1 cellular context compared by ENCODE assay signal in the genomic region with DNA sequence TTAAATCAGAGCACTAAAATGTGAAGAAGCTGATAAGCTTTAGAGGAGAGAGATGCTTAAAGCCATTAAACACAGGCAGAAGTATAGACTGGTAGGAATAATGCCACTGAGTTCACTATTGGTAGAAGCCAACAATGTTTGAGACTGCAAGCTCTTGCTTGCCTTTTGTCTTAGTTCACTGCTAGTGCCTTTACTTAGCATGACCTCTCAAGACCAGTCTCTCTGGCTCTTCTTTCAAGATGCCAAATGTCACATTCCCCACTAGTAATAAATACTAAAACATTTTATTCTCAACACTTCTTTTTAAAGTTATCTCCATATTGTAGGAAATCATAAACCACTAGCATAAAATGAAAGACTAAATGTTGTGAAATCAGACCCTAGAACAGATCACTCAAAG.
TF ChIP-seq lines count a peak whose summit lies in the region.

No MANE protein-coding gene starts in this region.

TF ChIP-seq in endothelial cell of umbilical vein, 7 proteins besides CTCF, POLR2A, EP300 and RAD21:
- TF ChIP-seq, protein P1, sequence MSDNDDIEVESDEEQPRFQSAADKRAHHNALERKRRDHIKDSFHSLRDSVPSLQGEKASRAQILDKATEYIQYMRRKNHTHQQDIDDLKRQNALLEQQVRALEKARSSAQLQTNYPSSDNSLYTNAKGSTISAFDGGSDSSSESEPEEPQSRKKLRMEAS (IDR thresholded peaks at IDR 0.05; ENCODE audit: insufficient read depth, insufficient read length), result no peak
- TF ChIP-seq JUN (IDR thresholded peaks at IDR 0.05; ENCODE audit: borderline replicate concordance, insufficient read depth, insufficient read length, low read depth), result no peak
- no peak for TF ChIP-seq EZH2 (IDR thresholded peaks at IDR 0.05; ENCODE audit: borderline replicate concordance, low read depth, low read length, severe bottlenecking)
- TF ChIP-seq POLR2AphosphoS5 (IDR thresholded peaks at IDR 0.05; ENCODE audit: insufficient read depth, low read depth, low read length), result no peak
- no peak for TF ChIP-seq MYC (IDR thresholded peaks at IDR 0.05; ENCODE audit: low read depth, low read length)
- TF ChIP-seq GATA2 (IDR thresholded peaks at IDR 0.05; ENCODE audit: insufficient read depth, insufficient read length, low read depth, low read length), result no peak
- no peak for TF ChIP-seq FOS (IDR thresholded peaks at IDR 0.05; ENCODE audit: borderline replicate concordance, insufficient read depth, low read length)
